Comparison of ENCODE assay signal across 9 cellular contexts in genomic region chr20:3015302-3015701, GRCh38. TPM values are rescaled to one million over a fixed set of nuclear protein-coding genes. Genes with fewer than 3 reads are reported as not detected.
"Had no signal": no experiment of that assay in that cellular context is flagged by ENCODE, and none has a peak within 500 bp of the region (broad histone marks: within the 10 kb centered on the region; RNA-seq: fewer than 3 reads in every experiment).

No MANE protein-coding gene starts in this region.

RNA-seq across cellular contexts. Expression of gene GNRH2, which starts 28.1 kb away (rescaled TPM):
- total RNA-seq: body of pancreas, breast epithelium, cardiac septum, HepG2, Right ventricle myocardium superior had no signal
- polyA plus RNA-seq: IgD-negative memory B cell had no signal

RNA-seq across cellular contexts. Expression of gene OXT, which starts 56.1 kb away (rescaled TPM):
- total RNA-seq: astrocyte; body of pancreas; cardiac septum; HepG2; MCF 10A; Right ventricle myocardium superior; T-helper 2 cell treated with Interferon-gamma antibody and Interleukin-4, amounts not matched to agents 100 ng/mL and 5 ng/mL, for 36 hours had no signal
- polyA plus RNA-seq: HepG2 had no signal
